8 cellular contexts compared by ENCODE assay signal in genomic region chr6:43021270-43022047, GRCh38. TPM values are rescaled to one million over a fixed set of nuclear protein-coding genes. Genes with fewer than 3 reads are reported as not detected.
A peak's percentile ranks its signal among the peaks of the same experiment; 100 is the strongest.
DNase-seq lines count a peak whose midpoint lies in the region; ATAC-seq, FAIRE-seq and TF ChIP-seq lines count a peak whose summit lies in the region.

RRP36 (plus strand) TSS chr6:43021623; CDS start chr6:43021655, 32 bp downstream.

- CTCF ChIA-PET in BJ (lab: Yijun Ruan, JAX): interaction anchor here (0.7 to 1.7 kb wide), 5 partner anchors 11 to 122 kb away, joined by 3 to 7 read pairs (median 3); no protein-coding TSS in a partner anchor

- POLR2A ChIA-PET in BJ (lab: Charles Lee): no interaction called here

- FAIRE-seq in HTR-8/SVneo (lab: Jason Lieb, UNC): no peak

- under 1% methylated on average over 13 of the region's 56 CpGs for WGBS in esophagus muscularis mucosa

- TF ChIP-seq EP300 in esophagus muscularis mucosa (IDR thresholded peaks at IDR 0.05): no peak

- intact Hi-C loops in esophagus muscularis mucosa (cut with DNase I): no loop called here

- peak within 1 kb of the TSS; percentile 57 for H3K4me3 ChIP-seq in BJ (ENCODE audit: low read depth, low read length)
- H3K4me3 ChIP-seq in esophagus muscularis mucosa: peak within 1 kb of the TSS; percentile 79 to 99 (median 94)
- H3K4me3 ChIP-seq in muscle layer of duodenum (ENCODE audit: low read depth in 1 of 2, low read length in 2 of 2): peak within 1 kb of the TSS; percentile 86 to 94

- peak; percentile 76 for ATAC-seq in GM19351 (IDR thresholded peaks at IDR 0.05; ENCODE audit: unreplicated experiment)

- H3K36me3 ChIP-seq in BJ (ENCODE audit: control insufficient read depth, insufficient read depth, low read length) (peaks cover 30% of the 10 kb centered on the region), esophagus muscularis mucosa (peaks cover 27 to 60% (median 55%) of the 10 kb centered on the region in 4 donors), muscle layer of duodenum (ENCODE audit: control insufficient read depth in 1 of 2, insufficient read depth in 2 of 2, low read length in 2 of 2) (peaks cover 42 to 43% of the 10 kb centered on the region in 2 donors)

- H3K27me3 ChIP-seq in BJ (ENCODE audit: control insufficient read depth, insufficient read depth, low read length) (no peaks in the 10 kb centered on the region), esophagus muscularis mucosa (no peaks in the 10 kb centered on the region), muscle layer of duodenum (ENCODE audit: low read depth, low read length) (no peaks in the 10 kb centered on the region)

- TF ChIP-seq POLR2A in esophagus muscularis mucosa (IDR thresholded peaks at IDR 0.05; ENCODE audit: low read depth): no peak

- H3K27ac ChIP-seq in esophagus muscularis mucosa (replicated peaks in 1 of 4) (peak within 1 kb of the TSS; percentile 83 to 97 (median 92)), muscle layer of duodenum (ENCODE audit: low read length) (peak within 1 kb of the TSS; percentile 83)

- TF ChIP-seq CTCF in BJ (IDR thresholded peaks at IDR 0.05; ENCODE audit: insufficient read depth, low read depth, low read length): no peak
- TF ChIP-seq CTCF in esophagus muscularis mucosa (IDR thresholded peaks at IDR 0.05): no peak

- H3K4me1 ChIP-seq in esophagus muscularis mucosa (peaks cover 42 to 64% (median 46%) of the 10 kb centered on the region in 4 donors), muscle layer of duodenum (ENCODE audit: control insufficient read depth in 1 of 2, insufficient read depth in 2 of 2, low read length in 2 of 2) (peaks cover 9 to 30% of the 10 kb centered on the region in 2 donors)

- H3K9me3 ChIP-seq in esophagus muscularis mucosa (no peaks in the 10 kb centered on the region), muscle layer of duodenum (ENCODE audit: control insufficient read depth in 1 of 2, low read length in 2 of 2) (no peaks in the 10 kb centered on the region)

- DNase-seq in BJ (ENCODE audit: low read depth): no peak
- peak; percentile 85 for DNase-seq in HTR-8/SVneo (ENCODE audit: insufficient read length, low spot score)
- peak; percentile 84 to 85 for DNase-seq in activated T-cell treated with anti-CD3 and anti-CD28 coated beads, Interleukin-2, amount 50 U/mL, for 48 hours
- DNase-seq in esophagus muscularis mucosa (ENCODE audit: extremely low spot score): peak; percentile 95
- peak; percentile 59 for DNase-seq in stimulated activated CD8-positive, alpha-beta memory T cell treated with anti-CD3 and anti-CD28 coated beads, Interleukin-7, amount 100 ng/mL, for 24 hours (ENCODE audit: low read depth)

TF ChIP-seq in PFSK-1, 5 proteins besides CTCF, POLR2A, EP300 and RAD21:
- TF ChIP-seq TAF1 (IDR thresholded peaks at IDR 0.05; ENCODE audit: borderline replicate concordance, insufficient read depth, low read length) (peak; percentile 89; the same call in 1 of the 2 replicates), REST (IDR thresholded peaks at IDR 0.05; ENCODE audit: insufficient read depth in 1 of 2, low read depth in 2 of 2, low read length in 2 of 2) (peak in 1 of 2 experiments; percentile 37; a peak in 1 of 4 replicates), SIN3A (IDR thresholded peaks at IDR 0.05; ENCODE audit: borderline replicate concordance, insufficient read depth, low read length) (peak; percentile 35; the same call in 1 of the 2 replicates), POLR2AphosphoS5 (IDR thresholded peaks at IDR 0.05; ENCODE audit: low read depth, low read length) (peak; percentile 84), FOXP2 (optimal IDR thresholded peaks at IDR 0.05; ENCODE audit: borderline replicate concordance, extremely low read depth, extremely low read length, insufficient read depth) (peak; percentile 56)

RNA-seq across cellular contexts. Expression of gene RRP36, which starts in this region (rescaled TPM):
- 43.1 and 52.7 TPM in 2 replicates for polyA plus RNA-seq in BJ (2011; rRNA removed)
- 20.2 and 31.9 TPM in 2 replicates for polyA minus RNA-seq in BJ (2011; rRNA and poly(A)+ RNA removed)
- 78.1 TPM for polyA plus RNA-seq in PFSK-1 (2012; ENCODE audit: insufficient read length, low read depth)
- 10 to 100 TPM; 43.2 to 65.2 (median 51.4) TPM for total RNA-seq in esophagus muscularis mucosa
